1 cellular context compared by ENCODE assay signal in genomic region chr19:36120092-36120983, GRCh38.
TF ChIP-seq lines count a peak whose summit lies in the region.

No MANE protein-coding gene starts in this region.

TF ChIP-seq in HepG2, 621 proteins besides CTCF, POLR2A, EP300 and RAD21 (continued from another document and continues in another):
- TF ChIP-seq ZNF333 (CRISPR knock-in tag; IDR thresholded peaks at IDR 0.05; ENCODE audit: borderline replicate concordance) (no peak), PLRG1 (conservative IDR thresholded peaks at IDR 0.05) (no peak), ZFP91 (CRISPR knock-in tag; IDR thresholded peaks at IDR 0.05; ENCODE audit: borderline replicate concordance) (peak; percentile 68; the same call in 1 of the 2 replicates), HMG20A (CRISPR knock-in tag; IDR thresholded peaks at IDR 0.05; ENCODE audit: borderline replicate concordance) (no peak; the same call in 1 of the 2 replicates), CBFB (CRISPR knock-in tag; IDR thresholded peaks at IDR 0.05) (0 out of 2 replicates have a peak, but pooled peaks have one; percentile 41), MTA3 (CRISPR knock-in tag; IDR thresholded peaks at IDR 0.05) (no peak), MTF2 (CRISPR knock-in tag; IDR thresholded peaks at IDR 0.05; ENCODE audit: borderline replicate concordance) (no peak), ZFP62 (CRISPR knock-in tag; IDR thresholded peaks at IDR 0.05) (no peak), SUZ12 (IDR thresholded peaks at IDR 0.05; ENCODE audit: low read depth, low read length) (no peak), ZNF572 (CRISPR knock-in tag; IDR thresholded peaks at IDR 0.05) (no peak), MEIS1 (CRISPR knock-in tag; IDR thresholded peaks at IDR 0.05; ENCODE audit: borderline replicate concordance) (0 out of 2 replicates have a peak, but pooled peaks have one; percentile 59), ZNF34 (CRISPR knock-in tag; IDR thresholded peaks at IDR 0.05; ENCODE audit: borderline replicate concordance) (no peak), ZNF816 (CRISPR knock-in tag; IDR thresholded peaks at IDR 0.05; ENCODE audit: borderline replicate concordance) (no peak), CEBPB (IDR thresholded peaks at IDR 0.05; ENCODE audit: borderline replicate concordance, low read depth, low read length) (no peak), SIX1 (CRISPR knock-in tag; IDR thresholded peaks at IDR 0.05; ENCODE audit: borderline replicate concordance) (peak; percentile 17; the same call in 1 of the 2 replicates), ZBTB3 (CRISPR knock-in tag; IDR thresholded peaks at IDR 0.05; ENCODE audit: borderline replicate concordance, low read depth) (0 out of 2 replicates have a peak, but pooled peaks have one; percentile 42), SKIL (CRISPR knock-in tag; IDR thresholded peaks at IDR 0.05; ENCODE audit: borderline replicate concordance) (peak; percentile 67; the same call in 1 of the 2 replicates), ZNF292 (CRISPR knock-in tag; IDR thresholded peaks at IDR 0.05; ENCODE audit: borderline replicate concordance, low read depth) (peak; percentile 69; the same call in 1 of the 2 replicates), ADNP (CRISPR knock-in tag; IDR thresholded peaks at IDR 0.05) (no peak), NFATC3 (CRISPR knock-in tag; IDR thresholded peaks at IDR 0.05) (peak; percentile 59; the same call in 1 of the 2 replicates), E2F2 (CRISPR knock-in tag; IDR thresholded peaks at IDR 0.05; ENCODE audit: borderline replicate concordance) (no peak), RFX5 (IDR thresholded peaks at IDR 0.05; ENCODE audit: low read depth, low read length) (no peak), ZNF264 (CRISPR knock-in tag; IDR thresholded peaks at IDR 0.05) (peak; percentile 82; the same call in 1 of the 2 replicates), KDM3A (CRISPR knock-in tag; IDR thresholded peaks at IDR 0.05; ENCODE audit: low read depth) (peak; percentile 59; the same call in 1 of the 2 replicates), HNF4G (IDR thresholded peaks at IDR 0.05; ENCODE audit: borderline replicate concordance, low read depth, low read length) (peak; percentile 75), HNF4G (CRISPR knock-in tag; IDR thresholded peaks at IDR 0.05; ENCODE audit: borderline replicate concordance, low read depth) (no peak; the same call in 1 of the 2 replicates), ZFP82 (CRISPR knock-in tag; IDR thresholded peaks at IDR 0.05; ENCODE audit: borderline replicate concordance) (no peak), ZNF550 (CRISPR knock-in tag; IDR thresholded peaks at IDR 0.05; ENCODE audit: borderline replicate concordance) (no peak), PRMT3 (CRISPR knock-in tag; IDR thresholded peaks at IDR 0.05; ENCODE audit: borderline replicate concordance, low read depth) (no peak), ZBTB38 (CRISPR knock-in tag; IDR thresholded peaks at IDR 0.05) (0 out of 2 replicates have a peak, but pooled peaks have one; percentile 5), PHF21A (CRISPR knock-in tag; IDR thresholded peaks at IDR 0.05) (peak; percentile 98), ZNF512B (CRISPR knock-in tag; IDR thresholded peaks at IDR 0.05; ENCODE audit: borderline replicate concordance) (no peak), ZNF766 (CRISPR knock-in tag; IDR thresholded peaks at IDR 0.05; ENCODE audit: borderline replicate concordance) (peak; percentile 9; the same call in 1 of the 2 replicates), ZBTB37 (CRISPR knock-in tag; IDR thresholded peaks at IDR 0.05) (no peak), ZNF781 (CRISPR knock-in tag; IDR thresholded peaks at IDR 0.05; ENCODE audit: borderline replicate concordance, not compliant biosample characterization) (peak; percentile 29), CCDC6 (CRISPR knock-in tag; IDR thresholded peaks at IDR 0.05) (no peak; the same call in 1 of the 2 replicates), CSRNP1 (CRISPR knock-in tag; IDR thresholded peaks at IDR 0.05) (peak; percentile 94), ASH2L (IDR thresholded peaks at IDR 0.05; ENCODE audit: insufficient read length, low read depth, low read length) (peak; percentile 74), BHLHE40 (IDR thresholded peaks at IDR 0.05; ENCODE audit: low read length) (0 out of 2 replicates have a peak, but pooled peaks have one; percentile 28), HOXD1 (CRISPR knock-in tag; IDR thresholded peaks at IDR 0.05) (no peak), RELA (CRISPR knock-in tag; IDR thresholded peaks at IDR 0.05) (0 out of 2 replicates have a peak, but pooled peaks have one; percentile 74), U2AF2 (IDR thresholded peaks at IDR 0.05; ENCODE audit: low read depth, low read length) (no peak), GTF2F1 (IDR thresholded peaks at IDR 0.05; ENCODE audit: low read length) (no peak), TOE1 (CRISPR knock-in tag; IDR thresholded peaks at IDR 0.05) (no peak), KLF6 (CRISPR knock-in tag; IDR thresholded peaks at IDR 0.05) (peak; percentile 82; the same call in 1 of the 2 replicates), HMG20B (CRISPR knock-in tag; conservative IDR thresholded peaks at IDR 0.05) (peak; percentile 79), NR2F6 (IDR thresholded peaks at IDR 0.05) (peak; percentile 69), NR2F6 (CRISPR knock-in tag; IDR thresholded peaks at IDR 0.05) (peak; percentile 80), RBM22 (optimal IDR thresholded peaks at IDR 0.05; ENCODE audit: low read length) (no peak), RORA (CRISPR knock-in tag; IDR thresholded peaks at IDR 0.05) (no peak), NFYB (CRISPR knock-in tag; IDR thresholded peaks at IDR 0.05) (peak; percentile 74), GABPA (IDR thresholded peaks at IDR 0.05; ENCODE audit: low read depth, low read length) (0 out of 2 replicates have a peak, but pooled peaks have one; percentile 9), GABPA (CRISPR knock-in tag; IDR thresholded peaks at IDR 0.05; ENCODE audit: low read depth) (peak; percentile 67), SRSF4 (IDR thresholded peaks at IDR 0.05; ENCODE audit: low read depth, low read length, poor library complexity, severe bottlenecking) (no peak), ZBTB7B (CRISPR knock-in tag; IDR thresholded peaks at IDR 0.05) (no peak; the same call in 1 of the 2 replicates), ZMYM2 (CRISPR knock-in tag; IDR thresholded peaks at IDR 0.05) (no peak), FOXK1 (CRISPR knock-in tag; IDR thresholded peaks at IDR 0.05; ENCODE audit: borderline replicate concordance, low read depth) (peak; percentile 94), ZNF317 (CRISPR knock-in tag; IDR thresholded peaks at IDR 0.05) (peak; percentile 97), ZNF589 (CRISPR knock-in tag; conservative IDR thresholded peaks at IDR 0.05) (peak; percentile 64), ZNF674 (CRISPR knock-in tag; IDR thresholded peaks at IDR 0.05; ENCODE audit: low read depth) (no peak), SP4 (CRISPR knock-in tag; IDR thresholded peaks at IDR 0.05) (peak; percentile 62; the same call in 1 of the 2 replicates), ZNF746 (CRISPR knock-in tag; IDR thresholded peaks at IDR 0.05) (peak; percentile 83), ZNF33B (CRISPR knock-in tag; IDR thresholded peaks at IDR 0.05) (no peak), DPF2 (CRISPR knock-in tag; IDR thresholded peaks at IDR 0.05; ENCODE audit: borderline replicate concordance, low read depth) (peak; percentile 81), HNRNPLL (IDR thresholded peaks at IDR 0.05; ENCODE audit: low read depth, low read length, poor library complexity, severe bottlenecking) (peak; percentile 48)
